ENCODE assay signal across 15 cellular contexts in the genomic region with DNA sequence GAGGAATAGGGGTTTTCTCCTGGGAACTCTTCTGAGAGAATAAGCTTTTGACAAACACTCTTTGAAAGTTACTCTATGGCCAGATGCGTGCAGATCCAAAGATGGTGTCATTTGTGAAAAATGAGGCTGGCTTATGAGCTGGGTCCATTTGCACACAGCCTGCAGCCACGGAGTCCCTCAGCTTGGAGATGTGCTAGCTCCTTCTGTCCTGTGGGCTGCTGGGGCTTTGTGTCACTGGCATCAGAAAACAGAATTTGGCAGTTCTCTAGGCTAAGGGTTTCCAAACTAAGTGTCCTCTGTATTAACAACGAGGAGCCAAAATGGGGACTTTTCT.
DNase-seq lines count a peak whose midpoint lies in the region; ATAC-seq and TF ChIP-seq lines count a peak whose summit lies in the region.
"Had no signal": no experiment of that assay in that cellular context is flagged by ENCODE, and none has a peak within 500 bp of the region (broad histone marks: within the 10 kb centered on the region; RNA-seq: fewer than 3 reads in every experiment).

No MANE protein-coding gene starts in this region.

- TF ChIP-seq CTCF in sigmoid colon (IDR thresholded peaks at IDR 0.05): no peak

- H3K4me1 Mint-ChIP-seq in activated naive CD4-positive, alpha-beta T cell treated with anti-CD3 and anti-CD28 coated beads for 36 hours (ENCODE audit: low read depth): no peaks in the 10 kb centered on the region
- H3K4me1 Mint-ChIP-seq: CD4-positive, CD25-positive, alpha-beta regulatory T cell had no signal

- H3K9me3 ChIP-seq in sigmoid colon: peaks cover 0 to 2% (median 0%) of the 10 kb centered on the region in 4 donors
- H3K9me3 ChIP-seq: psoas muscle, upper lobe of right lung had no signal

- TF ChIP-seq EP300 in sigmoid colon (IDR thresholded peaks at IDR 0.05): no peak

- no peaks in the 10 kb centered on the region for H3K9me3 Mint-ChIP-seq in activated naive CD4-positive, alpha-beta T cell treated with anti-CD3 and anti-CD28 coated beads for 36 hours

- peaks cover 0 to 12% (median 5%) of the 10 kb centered on the region in 4 donors for H3K4me1 ChIP-seq in sigmoid colon
- H3K4me1 ChIP-seq: psoas muscle, upper lobe of right lung had no signal

- H3K36me3 Mint-ChIP-seq in activated naive CD4-positive, alpha-beta T cell treated with anti-CD3 and anti-CD28 coated beads for 36 hours (ENCODE audit: low read depth): no peaks in the 10 kb centered on the region
- H3K36me3 Mint-ChIP-seq: CD4-positive, CD25-positive, alpha-beta regulatory T cell had no signal

- H3K4me3 ChIP-seq in sigmoid colon: no peak overlapping the region
- H3K4me3 ChIP-seq: psoas muscle, upper lobe of right lung had no signal

- no peak overlapping the region for H3K4me3 Mint-ChIP-seq in activated naive CD4-positive, alpha-beta T cell treated with anti-CD3 and anti-CD28 coated beads for 36 hours
- H3K4me3 Mint-ChIP-seq: activated T-cell treated with anti-CD3 and anti-CD28 coated beads, Interleukin-2, amount 50 U/mL, for 24 hours; CD4-positive, CD25-positive, alpha-beta regulatory T cell had no signal

- H3K27me3 ChIP-seq in sigmoid colon: no peaks in the 10 kb centered on the region
- H3K27me3 ChIP-seq: upper lobe of right lung had no signal

- TF ChIP-seq POLR2A in sigmoid colon (IDR thresholded peaks at IDR 0.05): no peak

- H3K27ac Mint-ChIP-seq in activated naive CD4-positive, alpha-beta T cell treated with anti-CD3 and anti-CD28 coated beads for 36 hours: no peak overlapping the region
- H3K27ac Mint-ChIP-seq: activated T-cell treated with anti-CD3 and anti-CD28 coated beads, Interleukin-2, amount 50 U/mL, for 24 hours; CD4-positive, CD25-positive, alpha-beta regulatory T cell had no signal

- H3K36me3 ChIP-seq in sigmoid colon: no peaks in the 10 kb centered on the region
- H3K36me3 ChIP-seq: upper lobe of right lung had no signal

- H3K27me3 Mint-ChIP-seq in activated naive CD4-positive, alpha-beta T cell treated with anti-CD3 and anti-CD28 coated beads for 36 hours (ENCODE audit: low read depth): no peaks in the 10 kb centered on the region
- H3K27me3 Mint-ChIP-seq: activated T-cell treated with anti-CD3 and anti-CD28 coated beads, Interleukin-2, amount 50 U/mL, for 24 hours; CD4-positive, CD25-positive, alpha-beta regulatory T cell had no signal

- DNase-seq in GM03348 (ENCODE audit: low spot score) (peak; percentile 48), amniotic epithelial cell (ENCODE audit: low read depth) (peak; percentile 7), Right ventricle myocardium superior (no peak), sigmoid colon (no peak), midbrain (lab: John Stamatoyannopoulos, UW) (no peak), NCI-H1694 (lab: John Stamatoyannopoulos, UW) (no peak)
- no peak for DNase-seq in activated naive CD4-positive, alpha-beta T cell treated with anti-CD3 and anti-CD28 coated beads for 36 hours
- DNase-seq: activated T-cell treated with anti-CD3 and anti-CD28 coated beads, Interleukin-2, amount 50 U/mL, for 24 hours; CD4-positive, CD25-positive, alpha-beta regulatory T cell; islet precursor cell; psoas muscle; stimulated activated CD4-positive, alpha-beta T cell treated with anti-CD3 and anti-CD28 coated beads, Interleukin-2, amount 100 ng/mL, for 48 hours; T-helper 1 cell; upper lobe of right lung had no signal

- peak; percentile 86 for ATAC-seq in Right ventricle myocardium superior (ENCODE audit: poor library complexity)
- ATAC-seq in GM18907 (IDR thresholded peaks at IDR 0.05; ENCODE audit: unreplicated experiment): no peak
- ATAC-seq: upper lobe of right lung had no signal

- intact Hi-C loops in Right ventricle myocardium superior (cut with DNase I) (no loop called here), sigmoid colon (cut with DNase I) (no loop called here)
- intact Hi-C loops in activated naive CD4-positive, alpha-beta T cell treated with anti-CD3 and anti-CD28 coated beads for 36 hours (cut with micrococcal nuclease): no loop called here

- CTCF ChIA-PET in activated naive CD4-positive, alpha-beta T cell treated with anti-CD3 and anti-CD28 coated beads for 36 hours (lab: Charles Lee): no interaction called here

- peak overlapping the region in 3 of 4 donors; percentile 41 to 54 (median 52) for H3K27ac ChIP-seq in sigmoid colon
- H3K27ac ChIP-seq: psoas muscle, upper lobe of right lung had no signal

- WGBS in sigmoid colon, 2 donors: 70 to 72% methylated on average over 3 of the region's 3 CpGs

Comparison
In these comparisons a context has a peak if more than half of its experiments do, and no peak if none do; other contexts are left out.
1. DNase-seq: peak in GM03348 (single experiment) and amniotic epithelial cell (single experiment); none in Right ventricle myocardium superior (single experiment), sigmoid colon (single experiment), midbrain (single experiment), activated naive CD4-positive, alpha-beta T cell treated with anti-CD3 and anti-CD28 coated beads for 36 hours (single experiment) and NCI-H1694 (single experiment).